12 cellular contexts compared by ENCODE assay signal in the genomic region with DNA sequence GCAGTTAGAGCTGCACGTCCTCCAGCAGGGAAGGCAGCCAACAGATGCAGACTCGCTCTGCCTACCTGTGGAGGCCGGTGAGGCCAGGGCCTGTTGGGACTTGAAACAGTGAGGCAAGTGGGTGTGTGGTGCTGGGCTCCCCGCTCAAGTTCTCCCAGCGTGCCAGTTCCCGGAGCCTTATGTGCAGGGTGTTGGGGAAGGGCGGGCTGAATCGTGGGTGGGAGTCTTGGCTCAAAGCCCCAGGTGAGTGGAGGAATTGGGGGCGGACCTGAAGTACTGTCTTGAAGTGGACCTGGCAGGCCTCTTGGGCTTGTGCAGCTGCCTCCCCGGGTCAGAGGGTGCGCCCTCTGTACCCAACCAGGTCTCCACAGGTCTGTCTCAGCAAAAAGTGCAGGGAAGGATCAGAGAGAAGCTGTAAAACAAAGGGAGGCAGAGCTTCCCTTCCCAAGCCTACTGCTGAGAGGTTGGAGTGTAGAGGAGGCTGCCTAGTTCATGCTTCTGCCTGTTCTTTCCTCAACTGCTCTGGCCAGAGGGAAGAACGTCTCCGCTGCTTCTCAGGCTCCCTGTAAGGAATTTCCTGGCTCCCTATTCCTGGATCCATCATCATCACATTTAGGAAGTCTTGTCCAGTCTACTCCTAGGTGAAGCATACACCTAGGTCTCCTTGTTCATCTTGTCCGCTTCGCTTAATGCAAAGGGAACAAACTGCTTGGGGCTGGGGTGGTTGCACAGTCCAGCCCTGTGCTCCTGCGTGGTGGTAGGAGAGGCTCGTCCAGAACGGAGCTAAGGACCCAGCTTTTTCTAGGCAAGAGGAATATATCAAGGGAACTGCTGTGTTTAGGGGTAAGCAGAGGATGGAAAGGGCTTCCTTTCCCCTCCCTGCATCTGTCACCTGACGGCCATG. TPM values are rescaled to one million over a fixed set of nuclear protein-coding genes. Genes with fewer than 3 reads are reported as not detected.
DNase-seq lines count a peak whose midpoint lies in the region; ATAC-seq and TF ChIP-seq lines count a peak whose summit lies in the region.
"Had no signal": no experiment of that assay in that cellular context is flagged by ENCODE, and none has a peak within 500 bp of the region (broad histone marks: within the 10 kb centered on the region; RNA-seq: fewer than 3 reads in every experiment).

No MANE protein-coding gene starts in this region.

- H3K27me3 ChIP-seq in H7 (ENCODE audit: control insufficient read depth, insufficient read depth, low read length) (no peaks in the 10 kb centered on the region; the same call in 1 of the 2 replicates), neural progenitor cell (no peaks in the 10 kb centered on the region)
- H3K27me3 ChIP-seq: brain microvascular endothelial cell had no signal

- H3K27me3 Mint-ChIP-seq in activated CD8-positive, alpha-beta T cell treated with anti-CD3 and anti-CD28 coated beads, Interleukin-2, amount 10 ng/mL, durations not matched to agents 7 days and 5 days (ENCODE audit: low read depth): no peaks in the 10 kb centered on the region
- H3K27me3 Mint-ChIP-seq in neural progenitor cell (ENCODE audit: insufficient read depth, low read depth): peaks cover 7% of the 10 kb centered on the region

- no peaks in the 10 kb centered on the region for H3K9me3 Mint-ChIP-seq in activated CD8-positive, alpha-beta T cell treated with anti-CD3 and anti-CD28 coated beads, Interleukin-2, amount 10 ng/mL, durations not matched to agents 7 days and 5 days (ENCODE audit: insufficient read depth)
- no peaks in the 10 kb centered on the region for H3K9me3 Mint-ChIP-seq in neural progenitor cell

- H3K4me1 Mint-ChIP-seq in activated CD8-positive, alpha-beta T cell treated with anti-CD3 and anti-CD28 coated beads, Interleukin-2, amount 10 ng/mL, durations not matched to agents 7 days and 5 days (ENCODE audit: low read depth): peaks cover 54% of the 10 kb centered on the region
- H3K4me1 Mint-ChIP-seq in neural progenitor cell: peaks cover 40% of the 10 kb centered on the region

- peaks cover 40% of the 10 kb centered on the region for H3K4me1 ChIP-seq in neural progenitor cell

- no peaks in the 10 kb centered on the region for H3K9me3 ChIP-seq in neural progenitor cell (ENCODE audit: low read depth)

- DNase-seq in DMS153 treated with DMSO at 0.1 percent for 48 hours (lab: John Stamatoyannopoulos, UW; ENCODE audit: unreplicated experiment): peak; percentile 21
- peak; percentile 48 for DNase-seq in H7
- DNase-seq in activated CD8-positive, alpha-beta T cell treated with anti-CD3 and anti-CD28 coated beads, Interleukin-2, amount 10 ng/mL, durations not matched to agents 7 days and 5 days: no peak
- DNase-seq in neural progenitor cell (ENCODE audit: low spot score): no peak
- DNase-seq in substantia nigra (lab: John Stamatoyannopoulos, UW): no peak
- DNase-seq in NCI-H2196 treated with DMSO at 0.1 percent for 48 hours (lab: John Stamatoyannopoulos, UW; ENCODE audit: unreplicated experiment): no peak
- DNase-seq: activated CD4-positive, alpha-beta T cell treated with anti-CD3 and anti-CD28 coated beads, Interleukin-2, amount 50 U/mL, for 1 hour; brain microvascular endothelial cell; left cardiac atrium had no signal

- no peak overlapping the region for H3K4me2 ChIP-seq in neural progenitor cell

- CTCF ChIA-PET in activated CD8-positive, alpha-beta T cell treated with anti-CD3 and anti-CD28 coated beads, Interleukin-2, amount 10 ng/mL, durations not matched to agents 7 days and 5 days (lab: Charles Lee): interaction anchor here (0.6 to 4.8 kb wide), 12 partner anchors 9 to 808 kb away, joined by 3 to 25 read pairs (median 6); a partner anchor contains a TSS

- H2AFZ ChIP-seq in neural progenitor cell (replicated peaks): no peak overlapping the region
- H2AFZ ChIP-seq: parathyroid adenoma had no signal

- H3K4me3 Mint-ChIP-seq in activated CD8-positive, alpha-beta T cell treated with anti-CD3 and anti-CD28 coated beads, Interleukin-2, amount 10 ng/mL, durations not matched to agents 7 days and 5 days: no peak overlapping the region
- H3K4me3 Mint-ChIP-seq in neural progenitor cell: no peak overlapping the region

- H3K36me3 Mint-ChIP-seq in activated CD8-positive, alpha-beta T cell treated with anti-CD3 and anti-CD28 coated beads, Interleukin-2, amount 10 ng/mL, durations not matched to agents 7 days and 5 days (ENCODE audit: low read depth): peaks cover 31% of the 10 kb centered on the region
- peaks cover 8% of the 10 kb centered on the region for H3K36me3 Mint-ChIP-seq in neural progenitor cell

- no peaks in the 10 kb centered on the region for H3K79me2 ChIP-seq in neural progenitor cell (ENCODE audit: low read depth)
- H3K79me2 ChIP-seq: parathyroid adenoma had no signal

- TF ChIP-seq CTCF in neural progenitor cell (IDR thresholded peaks at IDR 0.05): no peak

- H3F3A ChIP-seq in neural progenitor cell (ENCODE audit: low read depth): peaks cover 41% of the 10 kb centered on the region

- H3K36me3 ChIP-seq in H7 (replicated peaks; ENCODE audit: control insufficient read depth, insufficient read depth, low read length): peaks cover 25% of the 10 kb centered on the region
- no peaks in the 10 kb centered on the region for H3K36me3 ChIP-seq in neural progenitor cell

- no peak for ATAC-seq in activated CD8-positive, alpha-beta T cell treated with anti-CD3 and anti-CD28 coated beads, Interleukin-2, amount 10 ng/mL, durations not matched to agents 7 days and 5 days
- no peak for ATAC-seq in GM21529 (IDR thresholded peaks at IDR 0.05; ENCODE audit: unreplicated experiment)
- ATAC-seq: left cardiac atrium had no signal

- peaks cover 40% of the 10 kb centered on the region for H4K20me1 ChIP-seq in neural progenitor cell (ENCODE audit: low read depth)

- H3K9ac ChIP-seq in neural progenitor cell: no peak overlapping the region
- H3K9ac ChIP-seq: parathyroid adenoma had no signal

- POLR2A ChIA-PET in activated CD8-positive, alpha-beta T cell treated with anti-CD3 and anti-CD28 coated beads, Interleukin-2, amount 10 ng/mL, durations not matched to agents 7 days and 5 days (lab: Charles Lee): interaction anchor here (0.6 to 1.0 kb wide), 3 partner anchors 10 to 166 kb away, joined by 3 to 4 read pairs (median 4); no protein-coding TSS in a partner anchor

- H3K4me3 ChIP-seq in H7 (ENCODE audit: insufficient read depth, low read depth, low read length) (no peak overlapping the region), neural progenitor cell (no peak overlapping the region)

- H3K27ac Mint-ChIP-seq in activated CD8-positive, alpha-beta T cell treated with anti-CD3 and anti-CD28 coated beads, Interleukin-2, amount 10 ng/mL, durations not matched to agents 7 days and 5 days: peak overlapping the region; percentile 63
- peak overlapping the region; percentile 67 for H3K27ac Mint-ChIP-seq in neural progenitor cell

- no peak overlapping the region for H3K27ac ChIP-seq in neural progenitor cell
- no peak overlapping the region for H3K27ac ChIP-seq in substantia nigra (ENCODE audit: low read depth, low read length, poor library complexity, severe bottlenecking)
- H3K27ac ChIP-seq: brain microvascular endothelial cell, HL-60, parathyroid adenoma had no signal

RNA-seq across cellular contexts. Expression of a gene that starts 14.9 kb away (rescaled TPM):
- 70.5 and 87.7 TPM in 2 replicates for total RNA-seq in H7 (2014; rRNA removed; shearing (Covaris generic))
- total RNA-seq in activated CD8-positive, alpha-beta T cell treated with anti-CD3 and anti-CD28 coated beads, Interleukin-2, amount 10 ng/mL, durations not matched to agents 7 days and 5 days: 10 to 100 TPM; 39.0 to 39.5 TPM
- 52.4 and 86.0 TPM in 2 replicates for total RNA-seq in neural progenitor cell (ENCODE audit: low replicate concordance)

RNA-seq across cellular contexts. Expression of a gene that starts 19.1 kb away (rescaled TPM):
- total RNA-seq in H7 (2014; rRNA removed; shearing (Covaris generic)): 2.9 and 4.8 TPM in 2 replicates
- total RNA-seq in activated CD8-positive, alpha-beta T cell treated with anti-CD3 and anti-CD28 coated beads, Interleukin-2, amount 10 ng/mL, durations not matched to agents 7 days and 5 days: not detected
- total RNA-seq in neural progenitor cell (ENCODE audit: low replicate concordance): 16.5 and 44.6 TPM in 2 replicates

RNA-seq across cellular contexts. Expression of a gene that starts 22.1 kb away (rescaled TPM):
- 51.5 and 54.8 TPM in 2 replicates for total RNA-seq in H7 (2014; rRNA removed; shearing (Covaris generic))
- total RNA-seq in activated CD8-positive, alpha-beta T cell treated with anti-CD3 and anti-CD28 coated beads, Interleukin-2, amount 10 ng/mL, durations not matched to agents 7 days and 5 days: 10 to 100 TPM; 12.4 to 13.5 TPM
- total RNA-seq in neural progenitor cell (ENCODE audit: low replicate concordance): 8.1 and 21.5 TPM in 2 replicates

RNA-seq across cellular contexts. Expression of a gene that starts 37.6 kb away (rescaled TPM):
- 181 and 196 TPM in 2 replicates for total RNA-seq in H7 (2014; rRNA removed; shearing (Covaris generic))
- total RNA-seq in activated CD8-positive, alpha-beta T cell treated with anti-CD3 and anti-CD28 coated beads, Interleukin-2, amount 10 ng/mL, durations not matched to agents 7 days and 5 days: 10 to 100 TPM; 86.3 to 98.0 TPM
- total RNA-seq in neural progenitor cell (ENCODE audit: low replicate concordance): 120 and 172 TPM in 2 replicates

Comparison
In these comparisons a context has a peak if more than half of its experiments do, and no peak if none do; other contexts are left out.
1. DNase-seq: peak in DMS153 treated with DMSO at 0.1 percent for 48 hours (single experiment) and H7 (single experiment); none in activated CD8-positive, alpha-beta T cell treated with anti-CD3 and anti-CD28 coated beads, Interleukin-2, amount 10 ng/mL, durations not matched to agents 7 days and 5 days (single experiment), neural progenitor cell (single experiment), substantia nigra (0 of 49) and NCI-H2196 treated with DMSO at 0.1 percent for 48 hours (single experiment).